In the genomic region with DNA sequence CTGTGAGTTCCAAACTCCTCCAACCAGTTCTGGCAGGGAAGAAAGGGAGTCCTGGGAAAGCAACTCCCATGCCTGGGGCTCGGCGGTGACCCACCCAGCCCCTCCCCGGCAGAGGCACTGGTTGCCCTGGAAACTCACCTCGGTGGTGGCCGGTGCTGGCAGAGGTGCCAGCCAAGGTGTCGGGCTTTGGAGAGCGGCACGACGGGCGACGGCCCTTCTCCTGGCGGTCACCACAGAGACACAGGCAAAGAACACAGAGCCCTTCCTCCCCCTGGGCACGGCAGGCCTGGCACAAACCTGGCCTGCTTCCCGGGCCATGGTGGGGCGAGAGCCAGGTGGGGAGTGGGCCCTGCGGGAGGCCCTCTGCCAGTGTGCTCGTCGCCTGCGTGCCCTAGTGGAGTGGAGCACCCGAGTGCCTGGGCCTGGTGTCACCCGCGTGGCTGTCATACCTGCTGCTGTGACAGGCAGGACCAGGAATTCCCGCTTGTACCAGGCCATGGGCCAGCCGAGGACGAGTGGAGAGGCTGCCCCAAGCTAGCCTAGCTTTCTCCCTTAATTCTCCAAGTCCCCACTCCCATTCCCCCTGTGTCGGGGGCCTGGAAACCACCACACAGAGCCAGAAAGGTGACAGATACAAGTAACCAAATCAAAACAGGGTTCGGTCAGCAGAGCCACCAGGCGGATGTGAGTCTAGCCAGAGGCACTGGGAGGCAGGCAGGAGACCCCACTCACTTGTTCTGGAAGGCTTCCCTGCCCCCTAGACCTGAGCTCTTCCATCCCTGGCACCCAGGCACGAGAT, we compare ENCODE assay signal across 10 cellular contexts. TPM values are rescaled to one million over a fixed set of nuclear protein-coding genes. Genes with fewer than 3 reads are reported as not detected.
DNase-seq lines count a peak whose midpoint lies in the region; ATAC-seq and TF ChIP-seq lines count a peak whose summit lies in the region.
"Had no signal": no experiment of that assay in that cellular context is flagged by ENCODE, and none has a peak within 500 bp of the region (broad histone marks: within the 10 kb centered on the region; RNA-seq: fewer than 3 reads in every experiment).

No MANE protein-coding gene starts in this region.

- H3K4me1 Mint-ChIP-seq in activated T-cell treated with anti-CD3 and anti-CD28 coated beads, Interleukin-2, amount 50 U/mL, for 24 hours (ENCODE audit: low read depth), result peaks cover 81% of the 10 kb centered on the region
- peaks cover 42% of the 10 kb centered on the region for H3K4me1 Mint-ChIP-seq in activated T-helper 17 cell treated with anti-CD3 and anti-CD28 coated beads, Interleukin-2, amount 50 U/mL, for 72 hours
- H3K4me1 Mint-ChIP-seq in immature natural killer cell, result peaks cover 91 to 92% of the 10 kb centered on the region in 2 donors

- ATAC-seq in activated T-helper 17 cell treated with anti-CD3 and anti-CD28 coated beads, Interleukin-2, amount 50 U/mL, for 72 hours (replicated peaks), result no peak
- ATAC-seq in HG02678 (IDR thresholded peaks at IDR 0.05; ENCODE audit: unreplicated experiment), result no peak

- peak overlapping the region; percentile 76 for H3K27ac Mint-ChIP-seq in activated T-cell treated with anti-CD3 and anti-CD28 coated beads, Interleukin-2, amount 50 U/mL, for 24 hours
- peak overlapping the region; percentile 76 for H3K27ac Mint-ChIP-seq in activated T-helper 17 cell treated with anti-CD3 and anti-CD28 coated beads, Interleukin-2, amount 50 U/mL, for 72 hours
- H3K27ac Mint-ChIP-seq in immature natural killer cell, result peak overlapping the region; percentile 99 to 100 (median 100)

- no peaks in the 10 kb centered on the region for H3K27me3 Mint-ChIP-seq in activated T-cell treated with anti-CD3 and anti-CD28 coated beads, Interleukin-2, amount 50 U/mL, for 24 hours
- no peaks in the 10 kb centered on the region for H3K27me3 Mint-ChIP-seq in activated T-helper 17 cell treated with anti-CD3 and anti-CD28 coated beads, Interleukin-2, amount 50 U/mL, for 72 hours
- H3K27me3 Mint-ChIP-seq in immature natural killer cell (ENCODE audit: low read depth in 3 of 3), result peaks cover 30 to 45% (median 41%) of the 10 kb centered on the region in 3 donors

- peak overlapping the region; percentile 76 for H3K4me3 Mint-ChIP-seq in activated T-cell treated with anti-CD3 and anti-CD28 coated beads, Interleukin-2, amount 50 U/mL, for 24 hours
- peak overlapping the region; percentile 92 for H3K4me3 Mint-ChIP-seq in activated T-helper 17 cell treated with anti-CD3 and anti-CD28 coated beads, Interleukin-2, amount 50 U/mL, for 72 hours
- peak overlapping the region; percentile 89 to 96 (median 91) for H3K4me3 Mint-ChIP-seq in immature natural killer cell

- no peak overlapping the region for H3K4me3 ChIP-seq in coronary artery
- H3K4me3 ChIP-seq: testis had no signal

- TF ChIP-seq CTCF in coronary artery (IDR thresholded peaks at IDR 0.05), result no peak

- H3K9me3 Mint-ChIP-seq in activated T-cell treated with anti-CD3 and anti-CD28 coated beads, Interleukin-2, amount 50 U/mL, for 24 hours, result no peaks in the 10 kb centered on the region
- no peaks in the 10 kb centered on the region for H3K9me3 Mint-ChIP-seq in activated T-helper 17 cell treated with anti-CD3 and anti-CD28 coated beads, Interleukin-2, amount 50 U/mL, for 72 hours
- H3K9me3 Mint-ChIP-seq in immature natural killer cell, result peaks cover 0 to 2% (median 0%) of the 10 kb centered on the region in 6 donors

- H3K36me3 Mint-ChIP-seq in activated T-cell treated with anti-CD3 and anti-CD28 coated beads, Interleukin-2, amount 50 U/mL, for 24 hours (ENCODE audit: low read depth), result peaks cover 34% of the 10 kb centered on the region
- H3K36me3 Mint-ChIP-seq in activated T-helper 17 cell treated with anti-CD3 and anti-CD28 coated beads, Interleukin-2, amount 50 U/mL, for 72 hours (ENCODE audit: low read depth), result peaks cover 89% of the 10 kb centered on the region
- H3K36me3 Mint-ChIP-seq in immature natural killer cell, result peaks cover 5% of the 10 kb centered on the region in 3 donors

- DNase-seq in activated T-cell treated with anti-CD3 and anti-CD28 coated beads, Interleukin-2, amount 50 U/mL, for 24 hours, result no peak
- DNase-seq in activated T-cell treated with anti-CD3 and anti-CD28 coated beads, Interleukin-2, amount 50 U/mL, for 48 hours, result no peak
- DNase-seq in immature natural killer cell (peak; percentile 63 to 71 (median 68)), substantia nigra (lab: John Stamatoyannopoulos, UW) (peak in 33 of 49 donors; percentile 26 to 91 (median 54)), NCI-H1417 treated with DMSO at 0.1 percent for 48 hours (lab: John Stamatoyannopoulos, UW) (no peak), coronary artery (ENCODE audit: low spot score) (no peak)
- DNase-seq: stimulated activated CD4-positive, alpha-beta T cell treated with anti-CD3 and anti-CD28 coated beads, Interleukin-2, amount 100 ng/mL, for 24 hours; testis had no signal

- H3K27ac ChIP-seq in substantia nigra (ENCODE audit: low read depth, low read length, poor library complexity, severe bottlenecking) (peak overlapping the region; percentile 89), coronary artery (no peak overlapping the region)
- H3K27ac ChIP-seq: testis had no signal

RNA-seq across cellular contexts. Expression of a gene that starts 8.2 kb away (rescaled TPM):
- 100 to 1,000 TPM; 101 to 156 TPM for total RNA-seq in activated T-helper 17 cell treated with anti-CD3 and anti-CD28 coated beads, Interleukin-2, amount 50 U/mL, for 72 hours
- polyA plus RNA-seq in immature natural killer cell, result 10 to 100 TPM; 31.2 to 68.8 (median 31.6) TPM

RNA-seq across cellular contexts. Expression of a gene that starts 34.5 kb away (rescaled TPM):
- total RNA-seq in activated T-helper 17 cell treated with anti-CD3 and anti-CD28 coated beads, Interleukin-2, amount 50 U/mL, for 72 hours, result 1 to 10 TPM; 2.8 to 7.2 TPM
- not detected for polyA plus RNA-seq in immature natural killer cell

Comparison
In these comparisons a context has a peak if more than half of its experiments do, and no peak if none do; other contexts are left out.
1. DNase-seq: peak in immature natural killer cell (3 of 3) and substantia nigra (33 of 49); none in activated T-cell treated with anti-CD3 and anti-CD28 coated beads, Interleukin-2, amount 50 U/mL, for 24 hours (single experiment), activated T-cell treated with anti-CD3 and anti-CD28 coated beads, Interleukin-2, amount 50 U/mL, for 48 hours (0 of 2), NCI-H1417 treated with DMSO at 0.1 percent for 48 hours (single experiment) and coronary artery (single experiment).
2. Peak in every context shown above with its lines, with median percentiles within 50 percentile points of each other: H3K27ac Mint-ChIP-seq and H3K4me3 Mint-ChIP-seq.